In genomic region chr20:53081916-53082863, GRCh38 we compare ENCODE assay signal across 16 cellular contexts.
DNase-seq lines count a peak whose midpoint lies in the region; ATAC-seq and TF ChIP-seq lines count a peak whose summit lies in the region.
"Had no signal": no experiment of that assay in that cellular context is flagged by ENCODE, and none has a peak within 500 bp of the region (broad histone marks: within the 10 kb centered on the region; RNA-seq: fewer than 3 reads in every experiment).

No MANE protein-coding gene starts in this region.

- POLR2A ChIA-PET in HEK293 (lab: Yijun Ruan, JAX): interaction anchor here (0.7 kb wide), 1 partner anchor 466 kb away, joined by 3 read pairs; no protein-coding TSS in a partner anchor
- POLR2A ChIA-PET in CD8-positive, alpha-beta memory T cell (lab: Charles Lee): no interaction called here

- TF ChIP-seq CTCF in HEK293 (tag by site-specific recombination; IDR thresholded peaks at IDR 0.05) (no peak), CD14-positive monocyte (IDR thresholded peaks at IDR 0.05) (no peak)

- H3K27me3 ChIP-seq in CD8-positive, alpha-beta memory T cell (ENCODE audit: insufficient read depth, low read length, poor library complexity, severe bottlenecking): no peaks in the 10 kb centered on the region
- H3K27me3 ChIP-seq: heart right ventricle had no signal

- no peak overlapping the region for H3K27ac Mint-ChIP-seq in CD14-positive monocyte
- H3K27ac Mint-ChIP-seq in CD8-positive, alpha-beta memory T cell: no peak overlapping the region
- H3K27ac Mint-ChIP-seq: activated naive CD8-positive, alpha-beta T cell treated with anti-CD3 and anti-CD28 coated beads, Interleukin-2, amount 50 U/mL, for 24 hours; B cell had no signal

- intact Hi-C loops in CD14-positive monocyte (cut with micrococcal nuclease): no loop called here

- CTCF ChIA-PET in HEK293 (lab: Yijun Ruan, JAX): interaction anchor here (0.6 to 1.1 kb wide), 3 partner anchors 11 to 702 kb away, joined by 3 to 4 read pairs (median 3); no protein-coding TSS in a partner anchor
- CTCF ChIA-PET in CD8-positive, alpha-beta memory T cell (lab: Charles Lee): no interaction called here

- no peaks in the 10 kb centered on the region for H3K4me1 Mint-ChIP-seq in CD14-positive monocyte
- peaks cover 0 to 16% (median 0%) of the 10 kb centered on the region in 3 donors for H3K4me1 Mint-ChIP-seq in CD8-positive, alpha-beta memory T cell

- peaks cover 0 to 2% (median 0%) of the 10 kb centered on the region in 7 donors for H3K9me3 Mint-ChIP-seq in CD14-positive monocyte
- peaks cover 0 to 3% (median 0%) of the 10 kb centered on the region in 5 donors for H3K9me3 Mint-ChIP-seq in CD8-positive, alpha-beta memory T cell
- H3K9me3 Mint-ChIP-seq: stimulated activated naive CD8-positive, alpha-beta T cell treated with anti-CD3 and anti-CD28 coated beads, Interleukin-15, amount 100 ng/mL, for 72 hours had no signal

- H3K36me3 Mint-ChIP-seq in CD14-positive monocyte: no peaks in the 10 kb centered on the region
- H3K36me3 Mint-ChIP-seq in CD8-positive, alpha-beta memory T cell: no peaks in the 10 kb centered on the region

- no peak for ATAC-seq in HG03439 (IDR thresholded peaks at IDR 0.05; ENCODE audit: unreplicated experiment)
- ATAC-seq: activated naive CD8-positive, alpha-beta T cell treated with anti-CD3 and anti-CD28 coated beads, Interleukin-2, amount 50 U/mL, for 24 hours; stimulated activated naive CD8-positive, alpha-beta T cell treated with anti-CD3 and anti-CD28 coated beads, Interleukin-15, amount 100 ng/mL, for 72 hours had no signal

- H3K27me3 Mint-ChIP-seq in CD14-positive monocyte (ENCODE audit: low read depth in 3 of 3): no peaks in the 10 kb centered on the region
- H3K27me3 Mint-ChIP-seq in CD8-positive, alpha-beta memory T cell: peaks cover 0 to 5% of the 10 kb centered on the region in 2 donors
- H3K27me3 Mint-ChIP-seq: activated naive CD8-positive, alpha-beta T cell treated with anti-CD3 and anti-CD28 coated beads, Interleukin-2, amount 50 U/mL, for 24 hours; B cell; stimulated activated naive CD8-positive, alpha-beta T cell treated with anti-CD3 and anti-CD28 coated beads, Interleukin-15, amount 100 ng/mL, for 72 hours had no signal

- DNase-seq in NCI-H69 (lab: John Stamatoyannopoulos, UW) (peak; percentile 33), dermis blood vessel endothelial cell (peak; percentile 25), myocyte (ENCODE audit: low read depth) (peak; percentile 5), NCI-H1694 (lab: John Stamatoyannopoulos, UW) (no peak), CD14-positive monocyte (ENCODE audit: low spot score) (no peak)
- no peak for DNase-seq in CD8-positive, alpha-beta memory T cell
- DNase-seq: activated naive CD8-positive, alpha-beta T cell treated with anti-CD3 and anti-CD28 coated beads, Interleukin-2, amount 50 U/mL, for 24 hours; DMS53; heart right ventricle; posterior cingulate gyrus; stimulated activated naive CD8-positive, alpha-beta T cell treated with anti-CD3 and anti-CD28 coated beads, Interleukin-15, amount 100 ng/mL, for 72 hours; WERI-Rb-1 had no signal

- 0 out of 2 replicates have a peak, but pooled peaks cover 3% of the 10 kb centered on the region for H3K4me1 ChIP-seq in HEK293 (ENCODE audit: control insufficient read depth, insufficient read depth, low read length)
- H3K4me1 ChIP-seq in CD8-positive, alpha-beta memory T cell (ENCODE audit: insufficient read depth, low read length): peaks cover 5% of the 10 kb centered on the region

- no peak overlapping the region for H3K4me3 ChIP-seq in HEK293 (ENCODE audit: low read depth, low read length)
- no peak overlapping the region for H3K4me3 ChIP-seq in CD8-positive, alpha-beta memory T cell (ENCODE audit: low read length)
- H3K4me3 ChIP-seq: heart right ventricle, SK-N-MC had no signal

- no peak overlapping the region for H3K27ac ChIP-seq in HEK293 (ENCODE audit: extremely low read depth, low read depth, low read length)
- no peak overlapping the region for H3K27ac ChIP-seq in CD8-positive, alpha-beta memory T cell (ENCODE audit: low read depth, low read length)
- H3K27ac ChIP-seq: SK-N-MC, WERI-Rb-1 had no signal

- H3K9me3 ChIP-seq in HEK293 (ENCODE audit: control insufficient read depth, insufficient read depth, low read depth, low read length): no peaks in the 10 kb centered on the region
- H3K9me3 ChIP-seq in CD8-positive, alpha-beta memory T cell (ENCODE audit: low read length): no peaks in the 10 kb centered on the region
- H3K9me3 ChIP-seq: heart right ventricle had no signal

- no peak overlapping the region for H3K4me3 Mint-ChIP-seq in CD14-positive monocyte
- H3K4me3 Mint-ChIP-seq in CD8-positive, alpha-beta memory T cell: no peak overlapping the region
- H3K4me3 Mint-ChIP-seq: activated naive CD8-positive, alpha-beta T cell treated with anti-CD3 and anti-CD28 coated beads, Interleukin-2, amount 50 U/mL, for 24 hours; B cell; stimulated activated naive CD8-positive, alpha-beta T cell treated with anti-CD3 and anti-CD28 coated beads, Interleukin-15, amount 100 ng/mL, for 72 hours had no signal

- no peaks in the 10 kb centered on the region for H3K36me3 ChIP-seq in HEK293 (ENCODE audit: control insufficient read depth in 2 of 2, insufficient read depth in 1 of 2, low read length in 2 of 2)
- no peaks in the 10 kb centered on the region for H3K36me3 ChIP-seq in CD8-positive, alpha-beta memory T cell (ENCODE audit: insufficient read depth, low read length)
- H3K36me3 ChIP-seq: heart right ventricle, WERI-Rb-1 had no signal

TF ChIP-seq in HEK293, 187 proteins besides CTCF, POLR2A, EP300 and RAD21 (continues in another document):
- no peak for TF ChIP-seq ZNF701 (tag by site-specific recombination; IDR thresholded peaks at IDR 0.05)
- no peak for TF ChIP-seq ZBTB1 (tag by site-specific recombination; IDR thresholded peaks at IDR 0.05)
- no peak for TF ChIP-seq ZFP37 (tag by site-specific recombination; IDR thresholded peaks at IDR 0.05)
- TF ChIP-seq, protein P1, sequence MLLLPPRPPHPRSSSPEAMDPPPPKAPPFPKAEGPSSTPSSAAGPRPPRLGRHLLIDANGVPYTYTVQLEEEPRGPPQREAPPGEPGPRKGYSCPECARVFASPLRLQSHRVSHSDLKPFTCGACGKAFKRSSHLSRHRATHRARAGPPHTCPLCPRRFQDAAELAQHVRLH (tag by site-specific recombination; IDR thresholded peaks at IDR 0.05): no peak
- TF ChIP-seq TCF7L2 (IDR thresholded peaks at IDR 0.05; ENCODE audit: borderline replicate concordance, low read depth, low read length): peak; percentile 43; the same call in 1 of the 2 replicates
- TF ChIP-seq, protein P2, sequence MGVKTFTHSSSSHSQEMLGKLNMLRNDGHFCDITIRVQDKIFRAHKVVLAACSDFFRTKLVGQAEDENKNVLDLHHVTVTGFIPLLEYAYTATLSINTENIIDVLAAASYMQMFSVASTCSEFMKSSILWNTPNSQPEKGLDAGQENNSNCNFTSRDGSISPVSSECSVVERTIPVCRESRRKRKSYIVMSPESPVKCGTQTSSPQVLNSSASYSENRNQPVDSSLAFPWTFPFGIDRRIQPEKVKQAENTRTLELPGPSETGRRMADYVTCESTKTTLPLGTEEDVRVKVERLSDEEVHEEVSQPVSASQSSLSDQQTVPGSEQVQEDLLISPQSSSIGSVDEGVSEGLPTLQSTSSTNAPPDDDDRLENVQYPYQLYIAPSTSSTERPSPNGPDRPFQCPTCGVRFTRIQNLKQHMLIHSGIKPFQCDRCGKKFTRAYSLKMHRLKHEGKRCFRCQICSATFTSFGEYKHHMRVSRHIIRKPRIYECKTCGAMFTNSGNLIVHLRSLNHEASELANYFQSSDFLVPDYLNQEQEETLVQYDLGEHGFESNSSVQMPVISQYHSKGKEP (tag by site-specific recombination; IDR thresholded peaks at IDR 0.05): 0 out of 2 replicates have a peak, but pooled peaks have one; percentile 19
- TF ChIP-seq ZSCAN16 (tag by site-specific recombination; IDR thresholded peaks at IDR 0.05): no peak
- no peak for TF ChIP-seq KLF8 (tag by site-specific recombination; IDR thresholded peaks at IDR 0.05)
- TF ChIP-seq ZNF639 (tag by site-specific recombination; IDR thresholded peaks at IDR 0.05): no peak
- 0 out of 2 replicates have a peak, but pooled peaks have one; percentile 29 for TF ChIP-seq ZFHX2 (tag by site-specific recombination; conservative IDR thresholded peaks at IDR 0.05)
- TF ChIP-seq ZNF292 (tag by site-specific recombination; IDR thresholded peaks at IDR 0.05; ENCODE audit: borderline replicate concordance, low read depth): no peak
- no peak for TF ChIP-seq ZNF585B (tag by site-specific recombination; IDR thresholded peaks at IDR 0.05)
- TF ChIP-seq ZNF560 (tag by site-specific recombination; IDR thresholded peaks at IDR 0.05; ENCODE audit: borderline replicate concordance): no peak
- no peak for TF ChIP-seq ZNF24 (tag by site-specific recombination; IDR thresholded peaks at IDR 0.05)
- TF ChIP-seq ZNF2 (tag by site-specific recombination; IDR thresholded peaks at IDR 0.05): no peak
- no peak for TF ChIP-seq ZNF660 (tag by site-specific recombination; IDR thresholded peaks at IDR 0.05)
- TF ChIP-seq, protein P3, sequence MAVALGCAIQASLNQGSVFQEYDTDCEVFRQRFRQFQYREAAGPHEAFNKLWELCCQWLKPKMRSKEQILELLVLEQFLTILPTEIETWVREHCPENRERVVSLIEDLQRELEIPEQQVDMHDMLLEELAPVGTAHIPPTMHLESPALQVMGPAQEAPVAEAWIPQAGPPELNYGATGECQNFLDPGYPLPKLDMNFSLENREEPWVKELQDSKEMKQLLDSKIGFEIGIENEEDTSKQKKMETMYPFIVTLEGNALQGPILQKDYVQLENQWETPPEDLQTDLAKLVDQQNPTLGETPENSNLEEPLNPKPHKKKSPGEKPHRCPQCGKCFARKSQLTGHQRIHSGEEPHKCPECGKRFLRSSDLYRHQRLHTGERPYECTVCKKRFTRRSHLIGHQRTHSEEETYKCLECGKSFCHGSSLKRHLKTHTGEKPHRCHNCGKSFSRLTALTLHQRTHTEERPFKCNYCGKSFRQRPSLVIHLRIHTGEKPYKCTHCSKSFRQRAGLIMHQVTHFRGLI (tag by site-specific recombination; IDR thresholded peaks at IDR 0.05): no peak
- no peak for TF ChIP-seq KLF7 (tag by site-specific recombination; IDR thresholded peaks at IDR 0.05; ENCODE audit: borderline replicate concordance)

Comparison
In these comparisons a context has a peak if more than half of its experiments do, and no peak if none do; other contexts are left out.
1. DNase-seq: peak in NCI-H69 (single experiment), dermis blood vessel endothelial cell (single experiment) and myocyte (single experiment); none in NCI-H1694 (single experiment), CD14-positive monocyte (single experiment) and CD8-positive, alpha-beta memory T cell (0 of 5).